Comparison of ENCODE assay signal across 1 cellular context in genomic region chr7:25068814-25069213, GRCh38.
TF ChIP-seq lines count a peak whose summit lies in the region.

No MANE protein-coding gene starts in this region.

TF ChIP-seq in endothelial cell of umbilical vein, 7 proteins besides CTCF, POLR2A, EP300 and RAD21:
- TF ChIP-seq POLR2AphosphoS5 (IDR thresholded peaks at IDR 0.05; ENCODE audit: insufficient read depth, low read depth, low read length), result no peak
- TF ChIP-seq JUN (IDR thresholded peaks at IDR 0.05; ENCODE audit: borderline replicate concordance, insufficient read depth, insufficient read length, low read depth), result no peak
- no peak for TF ChIP-seq MYC (IDR thresholded peaks at IDR 0.05; ENCODE audit: low read depth, low read length)
- no peak for TF ChIP-seq GATA2 (IDR thresholded peaks at IDR 0.05; ENCODE audit: insufficient read depth, insufficient read length, low read depth, low read length)
- TF ChIP-seq MAX (IDR thresholded peaks at IDR 0.05; ENCODE audit: insufficient read depth, insufficient read length), result no peak
- no peak for TF ChIP-seq FOS (IDR thresholded peaks at IDR 0.05; ENCODE audit: borderline replicate concordance, insufficient read depth, low read length)
- no peak for TF ChIP-seq EZH2 (IDR thresholded peaks at IDR 0.05; ENCODE audit: borderline replicate concordance, low read depth, low read length, severe bottlenecking)
TF ChIP-seq in endothelial cell of umbilical vein: peak in this region for 0.
